24 cellular contexts compared by ENCODE assay signal in the genomic region with DNA sequence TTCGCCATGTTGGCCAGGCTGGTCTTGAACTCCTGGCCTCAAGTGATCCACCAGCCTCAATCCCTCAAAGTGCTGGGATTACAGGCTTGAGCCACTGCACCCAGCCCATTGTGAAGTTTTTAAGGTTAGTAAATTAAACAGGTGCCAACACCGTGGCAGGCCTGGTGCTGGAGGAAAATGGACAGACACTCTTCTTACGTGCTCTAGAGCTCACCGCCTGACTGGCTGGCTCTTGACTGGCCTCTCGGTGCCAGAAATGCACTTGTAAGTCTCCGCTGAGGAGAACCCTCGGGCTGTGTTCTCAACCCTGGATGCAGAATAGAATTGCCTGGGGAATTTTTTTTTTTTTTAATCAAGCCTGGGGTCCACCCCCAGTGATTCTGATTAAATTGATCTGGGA. TPM values are rescaled to one million over a fixed set of nuclear protein-coding genes. Genes with fewer than 3 reads are reported as not detected.
"Had no signal": no experiment of that assay in that cellular context is flagged by ENCODE, and none has a peak within 500 bp of the region (broad histone marks: within the 10 kb centered on the region; RNA-seq: fewer than 3 reads in every experiment).

No MANE protein-coding gene starts in this region.

- H3K27me3 Mint-ChIP-seq: activated B cell treated with CpG ODN at 0.5 μM for 24 hours; activated CD4-positive, alpha-beta T cell treated with anti-CD3 and anti-CD28 coated beads for 36 hours; activated naive CD8-positive, alpha-beta T cell; stimulated activated naive B cell treated with anti-CD40 and anti-IgM and Interleukin-4, amounts not matched to agents 10 μg/mL and 1 μg/mL and 100 μg/mL, for 72 hours had no signal

- H3K36me3 Mint-ChIP-seq: activated naive CD8-positive, alpha-beta T cell had no signal

- H3K9me3 ChIP-seq: adrenal gland, ascending aorta, neutrophil, ovary, prostate gland, testis had no signal

- H3K36me3 ChIP-seq: adrenal gland, ascending aorta, brain microvascular endothelial cell, neutrophil, ovary, prostate gland had no signal

- H3K4me1 Mint-ChIP-seq: activated B cell treated with CpG ODN at 0.5 μM for 24 hours; activated CD4-positive, alpha-beta T cell treated with anti-CD3 and anti-CD28 coated beads for 36 hours had no signal

- H3K9me3 Mint-ChIP-seq: activated B cell treated with CpG ODN at 0.5 μM for 24 hours; activated T-cell treated with anti-CD3 and anti-CD28 coated beads, Interleukin-2, amount 50 U/mL, for 4 hours; activated T-helper 2 cell treated with anti-CD3 and anti-CD28 coated beads, Interferon-gamma antibody, Interleukin-2, Interleukin-4, amounts not matched to agents 10 μg/mL and 5 μg/mL and 100 μg/mL, durations not matched to agents 14 hours and 24 hours and 36 hours; nephron; stimulated activated naive B cell treated with anti-CD40 and anti-IgM and Interleukin-4, amounts not matched to agents 10 μg/mL and 1 μg/mL and 100 μg/mL, for 72 hours had no signal

- H3K4me3 Mint-ChIP-seq: activated B cell treated with CpG ODN at 0.5 μM for 24 hours; activated CD4-positive, alpha-beta T cell treated with anti-CD3 and anti-CD28 coated beads for 36 hours; activated naive CD8-positive, alpha-beta T cell; activated T-cell treated with anti-CD3 and anti-CD28 coated beads, Interleukin-2, amount 50 U/mL, for 4 hours; nephron; stimulated activated naive B cell treated with anti-CD40 and anti-IgM and Interleukin-4, amounts not matched to agents 10 μg/mL and 1 μg/mL and 100 μg/mL, for 72 hours had no signal

- DNase-seq: activated B cell treated with CpG ODN at 0.5 μM for 24 hours; activated CD4-positive, alpha-beta T cell treated with anti-CD3 and anti-CD28 coated beads for 36 hours; activated CD4-positive, alpha-beta T cell treated with anti-CD3 and anti-CD28 coated beads, Interleukin-2, amount 50 U/mL, for 4 hours; activated CD8-positive, alpha-beta memory T cell treated with anti-CD3 and anti-CD28 coated beads, Interleukin-2, amount 50 U/mL, for 48 hours; activated naive CD4-positive, alpha-beta T cell; activated T-cell treated with anti-CD3 and anti-CD28 coated beads, Interleukin-2, amount 50 U/mL, for 4 hours; adrenal gland; brain microvascular endothelial cell; central memory CD4-positive, alpha-beta T cell; effector memory CD4-positive, alpha-beta T cell; foreskin keratinocyte; mesenchymal stem cell; ovary; stimulated activated CD4-positive, alpha-beta T cell treated with anti-CD3 and anti-CD28 coated beads, Interleukin-2, amount 100 ng/mL, for 48 hours; stimulated activated CD8-positive, alpha-beta memory T cell treated with anti-CD3 and anti-CD28 coated beads, Interleukin-4, amount 100 ng/mL, for 48 hours; stimulated activated naive B cell treated with anti-CD40 and anti-IgM and Interleukin-4, amounts not matched to agents 10 μg/mL and 1 μg/mL and 100 μg/mL, for 72 hours; testis had no signal

- H3K27ac ChIP-seq: adrenal gland, ascending aorta, brain microvascular endothelial cell, foreskin keratinocyte, neutrophil, ovary, prostate gland, testis had no signal

- H3K27ac Mint-ChIP-seq: activated B cell treated with CpG ODN at 0.5 μM for 24 hours; activated CD4-positive, alpha-beta T cell treated with anti-CD3 and anti-CD28 coated beads for 36 hours; activated naive CD8-positive, alpha-beta T cell; activated T-helper 2 cell treated with anti-CD3 and anti-CD28 coated beads, Interferon-gamma antibody, Interleukin-2, Interleukin-4, amounts not matched to agents 10 μg/mL and 5 μg/mL and 100 μg/mL, durations not matched to agents 14 hours and 24 hours and 36 hours; nephron; stimulated activated naive B cell treated with anti-CD40 and anti-IgM and Interleukin-4, amounts not matched to agents 10 μg/mL and 1 μg/mL and 100 μg/mL, for 72 hours had no signal

- ATAC-seq: activated CD4-positive, alpha-beta T cell treated with anti-CD3 and anti-CD28 coated beads for 36 hours; activated T-cell treated with anti-CD3 and anti-CD28 coated beads, Interleukin-2, amount 50 U/mL, for 4 hours; foreskin keratinocyte; left lobe of liver had no signal

- H3K4me3 ChIP-seq: adrenal gland, ascending aorta, ovary, prostate gland, testis had no signal

- H3K4me1 ChIP-seq: adrenal gland, ascending aorta, foreskin keratinocyte, prostate gland had no signal

- H3K27me3 ChIP-seq: adrenal gland, ascending aorta, brain microvascular endothelial cell, foreskin keratinocyte, ovary, testis had no signal

RNA-seq across cellular contexts. Expression of a gene that starts 10.3 kb away (rescaled TPM):
- total RNA-seq: ascending aorta had no signal
